2 cellular contexts compared by ENCODE assay signal in genomic region chr12:124295431-124296058, GRCh38.
TF ChIP-seq lines count a peak whose summit lies in the region.

No MANE protein-coding gene starts in this region.

TF ChIP-seq in SK-N-SH, 30 proteins besides CTCF, POLR2A, EP300 and RAD21 (continued from another document):
- no peak for TF ChIP-seq MAX (IDR thresholded peaks at IDR 0.05; ENCODE audit: low read depth)
- TF ChIP-seq PBX3 (IDR thresholded peaks at IDR 0.05), result no peak
- TF ChIP-seq JUND (IDR thresholded peaks at IDR 0.05), result no peak

TF ChIP-seq in SK-N-SH treated with all-trans-retinoic acid at 6 μM for 48 hours, 23 proteins besides CTCF, POLR2A, EP300 and RAD21 (continued from another document):
- TF ChIP-seq PATZ1 (CRISPR knock-in tag; IDR thresholded peaks at IDR 0.05; ENCODE audit: borderline replicate concordance) (no peak), RARB (CRISPR knock-in tag; IDR thresholded peaks at IDR 0.05) (no peak)
